Comparison of ENCODE assay signal across 1 cellular context in genomic region chr12:31362759-31363415, GRCh38.
TF ChIP-seq lines count a peak whose summit lies in the region.

No MANE protein-coding gene starts in this region.

TF ChIP-seq in HepG2, 621 proteins besides CTCF, POLR2A, EP300 and RAD21 (continued from another document and continues in another):
- no peak for TF ChIP-seq ZNF235 (CRISPR knock-in tag; IDR thresholded peaks at IDR 0.05; ENCODE audit: borderline replicate concordance)
- no peak for TF ChIP-seq TMF1 (CRISPR knock-in tag; IDR thresholded peaks at IDR 0.05; ENCODE audit: low read depth)
- TF ChIP-seq AKAP8 (CRISPR knock-in tag; IDR thresholded peaks at IDR 0.05): peak; percentile 50; the same call in 1 of the 2 replicates
- TF ChIP-seq ZNF639 (CRISPR knock-in tag; conservative IDR thresholded peaks at IDR 0.05): no peak
- TF ChIP-seq ZNF24 (IDR thresholded peaks at IDR 0.05): no peak
- 0 out of 2 replicates have a peak, but pooled peaks have one; percentile 18 for TF ChIP-seq MTA1 (CRISPR knock-in tag; IDR thresholded peaks at IDR 0.05; ENCODE audit: borderline replicate concordance)
- no peak for TF ChIP-seq ATF7 (IDR thresholded peaks at IDR 0.05)
- TF ChIP-seq ATF7 (CRISPR knock-in tag; IDR thresholded peaks at IDR 0.05): 0 out of 2 replicates have a peak, but pooled peaks have one; percentile 4
- peak; percentile 48; the same call in 1 of the 2 replicates for TF ChIP-seq JUNB (CRISPR knock-in tag; IDR thresholded peaks at IDR 0.05; ENCODE audit: borderline replicate concordance)
- no peak for TF ChIP-seq FOXA1 (IDR thresholded peaks at IDR 0.05)
- TF ChIP-seq FOXA1 (CRISPR knock-in tag; IDR thresholded peaks at IDR 0.05): peak; percentile 57
- peak; percentile 16 for TF ChIP-seq ZNF709 (CRISPR knock-in tag; IDR thresholded peaks at IDR 0.05)
- TF ChIP-seq HMGXB4 (CRISPR knock-in tag; IDR thresholded peaks at IDR 0.05; ENCODE audit: borderline replicate concordance in 1 of 2, low read depth in 1 of 2): peak in 1 of 2 experiments; percentile 5; a peak in 2 of 4 replicates
- TF ChIP-seq ZNF354B (CRISPR knock-in tag; IDR thresholded peaks at IDR 0.05): no peak
- TF ChIP-seq ZFY (CRISPR knock-in tag; IDR thresholded peaks at IDR 0.05): peak; percentile 55
- no peak for TF ChIP-seq KDM1A (CRISPR knock-in tag; IDR thresholded peaks at IDR 0.05)
- peak; percentile 76 for TF ChIP-seq ZFX (CRISPR knock-in tag; IDR thresholded peaks at IDR 0.05; ENCODE audit: low read depth)
- TF ChIP-seq TFDP1 (CRISPR knock-in tag; IDR thresholded peaks at IDR 0.05; ENCODE audit: borderline replicate concordance): peak; percentile 70; the same call in 1 of the 2 replicates
- no peak for TF ChIP-seq ZNF337 (CRISPR knock-in tag; IDR thresholded peaks at IDR 0.05; ENCODE audit: borderline replicate concordance, low read depth)
- no peak; the same call in 1 of the 2 replicates for TF ChIP-seq ZNF710 (CRISPR knock-in tag; IDR thresholded peaks at IDR 0.05; ENCODE audit: borderline replicate concordance)
- no peak for TF ChIP-seq HNRNPUL1 (IDR thresholded peaks at IDR 0.05; ENCODE audit: low read depth, low read length)
- no peak for TF ChIP-seq ARNTL (CRISPR knock-in tag; IDR thresholded peaks at IDR 0.05)
- TF ChIP-seq CBX1 (IDR thresholded peaks at IDR 0.05; ENCODE audit: low read depth): no peak
- no peak for TF ChIP-seq TERF1 (CRISPR knock-in tag; IDR thresholded peaks at IDR 0.05)
- no peak for TF ChIP-seq HMGA1 (CRISPR knock-in tag; conservative IDR thresholded peaks at IDR 0.05)
- TF ChIP-seq ZSCAN21 (CRISPR knock-in tag; IDR thresholded peaks at IDR 0.05; ENCODE audit: borderline replicate concordance): peak; percentile 56; the same call in 1 of the 2 replicates
- peak; percentile 4; the same call in 1 of the 2 replicates for TF ChIP-seq ZNF552 (CRISPR knock-in tag; IDR thresholded peaks at IDR 0.05; ENCODE audit: borderline replicate concordance)
- 0 out of 2 replicates have a peak, but pooled peaks have one; percentile 37 for TF ChIP-seq THAP9 (CRISPR knock-in tag; IDR thresholded peaks at IDR 0.05; ENCODE audit: borderline replicate concordance)
- peak; percentile 22; the same call in 1 of the 2 replicates for TF ChIP-seq ZMAT3 (CRISPR knock-in tag; conservative IDR thresholded peaks at IDR 0.05)
- no peak for TF ChIP-seq ZNF549 (CRISPR knock-in tag; IDR thresholded peaks at IDR 0.05)
- TF ChIP-seq EZH2 (conservative IDR thresholded peaks at IDR 0.05; ENCODE audit: low read depth, low read length): no peak
- no peak for TF ChIP-seq DMAP1 (CRISPR knock-in tag; IDR thresholded peaks at IDR 0.05)
- TF ChIP-seq SALL1 (CRISPR knock-in tag; IDR thresholded peaks at IDR 0.05): peak; percentile 46
- TF ChIP-seq SAP130 (CRISPR knock-in tag; IDR thresholded peaks at IDR 0.05; ENCODE audit: low read depth): peak; percentile 46
- TF ChIP-seq ZNF749 (CRISPR knock-in tag; IDR thresholded peaks at IDR 0.05; ENCODE audit: borderline replicate concordance): peak; percentile 26; the same call in 1 of the 2 replicates
- TF ChIP-seq KLF16 (CRISPR knock-in tag; IDR thresholded peaks at IDR 0.05): 0 out of 4 replicates have a peak, but pooled peaks of 1 of the 2 experiments have one; percentile 66
- 0 out of 2 replicates have a peak, but pooled peaks have one; percentile 17 for TF ChIP-seq MXD3 (CRISPR knock-in tag; IDR thresholded peaks at IDR 0.05)
- no peak; the same call in 1 of the 2 replicates for TF ChIP-seq KAT8 (CRISPR knock-in tag; IDR thresholded peaks at IDR 0.05)
- no peak for TF ChIP-seq SMARCC2 (IDR thresholded peaks at IDR 0.05)
- no peak for TF ChIP-seq PBX2 (CRISPR knock-in tag; IDR thresholded peaks at IDR 0.05)
- TF ChIP-seq THAP11 (CRISPR knock-in tag; IDR thresholded peaks at IDR 0.05): no peak
- TF ChIP-seq RERE (CRISPR knock-in tag; IDR thresholded peaks at IDR 0.05; ENCODE audit: low read depth): no peak
- TF ChIP-seq ZEB1 (IDR thresholded peaks at IDR 0.05; ENCODE audit: insufficient replicate concordance, low read depth): no peak
- TF ChIP-seq MZF1 (CRISPR knock-in tag; IDR thresholded peaks at IDR 0.05; ENCODE audit: borderline replicate concordance): 0 out of 2 replicates have a peak, but pooled peaks have one; percentile 38
- TF ChIP-seq THAP8 (CRISPR knock-in tag; IDR thresholded peaks at IDR 0.05; ENCODE audit: borderline replicate concordance): no peak
- no peak for TF ChIP-seq ZNF703 (CRISPR knock-in tag; IDR thresholded peaks at IDR 0.05; ENCODE audit: borderline replicate concordance)
- TF ChIP-seq KMT2A (CRISPR knock-in tag; IDR thresholded peaks at IDR 0.05): no peak
- no peak for TF ChIP-seq CENPX (CRISPR knock-in tag; IDR thresholded peaks at IDR 0.05)
